ENCODE assay signal across 26 cellular contexts in genomic region chr10:28604567-28605536, GRCh38.
DNase-seq lines count a peak whose midpoint lies in the region; ATAC-seq lines count a peak whose summit lies in the region.
"Had no signal": no experiment of that assay in that cellular context is flagged by ENCODE, and none has a peak within 500 bp of the region (broad histone marks: within the 10 kb centered on the region; RNA-seq: fewer than 3 reads in every experiment).

No MANE protein-coding gene starts in this region.

- H3K36me3 ChIP-seq in SK-N-MC (ENCODE audit: insufficient read depth, low read length): peaks cover 37% of the 10 kb centered on the region

- no peaks in the 10 kb centered on the region for H3K9me3 ChIP-seq in SK-N-MC (ENCODE audit: low read depth, low read length)
- H3K9me3 ChIP-seq: body of pancreas, left lung, spleen, stomach had no signal

- H3K4me1 Mint-ChIP-seq in activated CD8-positive, alpha-beta memory T cell treated with anti-CD3 and anti-CD28 coated beads, Interleukin-2, amount 10 ng/mL, durations not matched to agents 7 days and 5 days: peaks cover 33% of the 10 kb centered on the region
- H3K4me1 Mint-ChIP-seq in immature natural killer cell: peaks cover 62 to 82% of the 10 kb centered on the region in 2 donors

- H3K27me3 Mint-ChIP-seq in activated CD8-positive, alpha-beta memory T cell treated with anti-CD3 and anti-CD28 coated beads, Interleukin-2, amount 10 ng/mL, durations not matched to agents 7 days and 5 days: no peaks in the 10 kb centered on the region
- H3K27me3 Mint-ChIP-seq in immature natural killer cell (ENCODE audit: low read depth in 3 of 3): no peaks in the 10 kb centered on the region
- H3K27me3 Mint-ChIP-seq: activated CD4-positive, alpha-beta T cell treated with anti-CD3 and anti-CD28 coated beads, Interleukin-2, amount 10 ng/mL, durations not matched to agents 24 days and 14 days; naive B cell; T-cell had no signal

- H3K36me3 Mint-ChIP-seq in activated CD8-positive, alpha-beta memory T cell treated with anti-CD3 and anti-CD28 coated beads, Interleukin-2, amount 10 ng/mL, durations not matched to agents 7 days and 5 days: peaks cover 33% of the 10 kb centered on the region
- H3K36me3 Mint-ChIP-seq in immature natural killer cell: peaks cover 0 to 4% (median 3%) of the 10 kb centered on the region in 3 donors

- intact Hi-C loops in sciatic nerve (cut with DNase I): no loop called here

- H3K4me3 ChIP-seq in SK-N-MC: no peak overlapping the region
- H3K4me3 ChIP-seq: body of pancreas, dorsolateral prefrontal cortex, K562, left lung, spleen, stomach had no signal

- H3K27ac ChIP-seq in SK-N-MC: 0 out of 2 replicates have a peak overlapping the region, but pooled peaks have one; percentile 19
- H3K27ac ChIP-seq: 22Rv1, C4-2B, left lung, spleen, stomach had no signal

- H3K4me3 Mint-ChIP-seq in activated CD8-positive, alpha-beta memory T cell treated with anti-CD3 and anti-CD28 coated beads, Interleukin-2, amount 10 ng/mL, durations not matched to agents 7 days and 5 days: no peak overlapping the region
- H3K4me3 Mint-ChIP-seq in immature natural killer cell: peak overlapping the region in 1 of 5 donors; percentile 30
- H3K4me3 Mint-ChIP-seq: activated CD4-positive, alpha-beta T cell treated with anti-CD3 and anti-CD28 coated beads, Interleukin-2, amount 10 ng/mL, durations not matched to agents 24 days and 14 days; T-cell had no signal

- peak overlapping the region; percentile 18 for H3K27ac Mint-ChIP-seq in activated CD8-positive, alpha-beta memory T cell treated with anti-CD3 and anti-CD28 coated beads, Interleukin-2, amount 10 ng/mL, durations not matched to agents 7 days and 5 days
- peak overlapping the region in 5 of 6 donors; percentile 3 to 74 (median 60) for H3K27ac Mint-ChIP-seq in immature natural killer cell
- H3K27ac Mint-ChIP-seq: activated CD4-positive, alpha-beta T cell treated with anti-CD3 and anti-CD28 coated beads, Interleukin-2, amount 10 ng/mL, durations not matched to agents 24 days and 14 days had no signal

- no peak for DNase-seq in activated CD8-positive, alpha-beta memory T cell treated with anti-CD3 and anti-CD28 coated beads, Interleukin-2, amount 10 ng/mL, durations not matched to agents 7 days and 5 days
- no peak for DNase-seq in activated CD8-positive, alpha-beta memory T cell treated with anti-CD3 and anti-CD28 coated beads, Interleukin-2, amount 50 U/mL, for 48 hours
- DNase-seq in SK-N-MC (ENCODE audit: low read depth, low spot score): no peak
- no peak for DNase-seq in immature natural killer cell
- DNase-seq in sciatic nerve (ENCODE audit: low spot score): no peak
- no peak for DNase-seq in CD1c-positive myeloid dendritic cell (ENCODE audit: extremely low spot score)
- DNase-seq: activated CD4-positive, alpha-beta T cell treated with anti-CD3 and anti-CD28 coated beads, Interleukin-2, amount 10 ng/mL, durations not matched to agents 24 days and 14 days; activated CD8-positive, alpha-beta memory T cell treated with anti-CD3 and anti-CD28 coated beads for 24 hours; activated T-cell treated with anti-CD3 and anti-CD28 coated beads, Interleukin-2, amount 50 U/mL, for 1 hour; body of pancreas; dorsolateral prefrontal cortex; left lung; naive B cell; NCI-H1105; NCI-H187; NCI-H2171; retina; spleen; stimulated activated CD8-positive, alpha-beta memory T cell treated with anti-CD3 and anti-CD28 coated beads, Interleukin-4, amount 100 ng/mL, for 48 hours; stomach; T-cell had no signal

- CTCF ChIA-PET in activated CD8-positive, alpha-beta memory T cell treated with anti-CD3 and anti-CD28 coated beads, Interleukin-2, amount 10 ng/mL, durations not matched to agents 7 days and 5 days (lab: Charles Lee): no interaction called here

- ATAC-seq in activated CD8-positive, alpha-beta memory T cell treated with anti-CD3 and anti-CD28 coated beads, Interleukin-2, amount 10 ng/mL, durations not matched to agents 7 days and 5 days: no peak
- ATAC-seq in sciatic nerve: peak; percentile 38
- no peak for ATAC-seq in HG03108 (IDR thresholded peaks at IDR 0.05; ENCODE audit: unreplicated experiment)
- ATAC-seq in GM19463 (IDR thresholded peaks at IDR 0.05; ENCODE audit: unreplicated experiment): no peak
- ATAC-seq: body of pancreas, K562, left lung, T-cell had no signal

- no peak overlapping the region for H3K9ac ChIP-seq in SK-N-MC (ENCODE audit: insufficient read length)

- no peaks in the 10 kb centered on the region for H3K9me3 Mint-ChIP-seq in activated CD8-positive, alpha-beta memory T cell treated with anti-CD3 and anti-CD28 coated beads, Interleukin-2, amount 10 ng/mL, durations not matched to agents 7 days and 5 days (ENCODE audit: low read depth)
- H3K9me3 Mint-ChIP-seq in immature natural killer cell: no peaks in the 10 kb centered on the region
- H3K9me3 Mint-ChIP-seq: activated CD4-positive, alpha-beta T cell treated with anti-CD3 and anti-CD28 coated beads, Interleukin-2, amount 10 ng/mL, durations not matched to agents 24 days and 14 days; naive B cell; T-cell had no signal
